24 cellular contexts compared by ENCODE assay signal in genomic region chr20:59772373-59772705, GRCh38.
"Had no signal": no experiment of that assay in that cellular context is flagged by ENCODE, and none has a peak within 500 bp of the region (broad histone marks: within the 10 kb centered on the region; RNA-seq: fewer than 3 reads in every experiment).

No MANE protein-coding gene starts in this region.

- H3K27ac ChIP-seq: esophagus squamous epithelium, heart right ventricle, left lung, neural progenitor cell, parathyroid adenoma, prostate gland, stomach, thyroid gland had no signal

- ATAC-seq: effector memory CD8-positive, alpha-beta T cell; left cardiac atrium; naive thymus-derived CD4-positive, alpha-beta T cell; sciatic nerve had no signal

- H3K36me3 ChIP-seq: esophagus squamous epithelium, heart right ventricle, left lung, neural progenitor cell, prostate gland, right atrium auricular region, stomach, thyroid gland had no signal

- H3K27me3 ChIP-seq: right atrium auricular region, thyroid gland had no signal

- H3K4me3 ChIP-seq: esophagus squamous epithelium, heart right ventricle, left lung, neural progenitor cell, prostate gland, right atrium auricular region, stomach, thyroid gland had no signal

- DNase-seq: cortex of kidney; effector memory CD8-positive, alpha-beta T cell; erythroblast; esophagus squamous epithelium; foreskin melanocyte; glutamatergic neuron; hippocampal formation; left cardiac atrium; mesenchymal stem cell; midbrain; naive thymus-derived CD4-positive, alpha-beta T cell; stimulated activated CD4-positive, alpha-beta T cell treated with anti-CD3 and anti-CD28 coated beads, Interleukin-2, amount 100 ng/mL, for 24 hours; stimulated activated CD4-positive, alpha-beta T cell treated with anti-CD3 and anti-CD28 coated beads, Interleukin-4, amount 100 ng/mL, for 24 hours; stimulated activated naive CD4-positive, alpha-beta T cell treated with Interleukin-2 at 50 U/mL for 16 hours; stomach; trophoblast cell had no signal
